Comparison of ENCODE assay signal across 8 cellular contexts in genomic region chr2:65040414-65041261, GRCh38. TPM values are rescaled to one million over a fixed set of nuclear protein-coding genes. Genes with fewer than 3 reads are reported as not detected.
DNase-seq lines count a peak whose midpoint lies in the region; ATAC-seq and TF ChIP-seq lines count a peak whose summit lies in the region.

No MANE protein-coding gene starts in this region.

- ATAC-seq in HG03095 (IDR thresholded peaks at IDR 0.05; ENCODE audit: unreplicated experiment), result peak; percentile 87
- peak; percentile 99 for ATAC-seq in activated B cell treated with CpG ODN at 0.5 μM for 24 hours (ENCODE audit: low read depth)

- peak overlapping the region; percentile 20 for H3K27ac Mint-ChIP-seq in activated B cell treated with CpG ODN at 0.5 μM for 24 hours

- intact Hi-C loops in activated B cell treated with CpG ODN at 0.5 μM for 24 hours (cut with micrococcal nuclease), result loop anchor here (1.0 to 2.0 kb wide), 7 partner anchors 9 to 532 kb away; partner anchors contain the start of gene SLC1A4

- no peaks in the 10 kb centered on the region for H3K27me3 Mint-ChIP-seq in activated B cell treated with CpG ODN at 0.5 μM for 24 hours

- POLR2A ChIA-PET in activated B cell treated with CpG ODN at 0.5 μM for 24 hours (lab: Charles Lee), result interaction anchor here (0.7 to 1.0 kb wide), 3 partner anchors 9 to 447 kb away, joined by 3 to 4 read pairs (median 4); no protein-coding TSS in a partner anchor

- H3K4me1 Mint-ChIP-seq in activated B cell treated with CpG ODN at 0.5 μM for 24 hours, result peaks cover 11% of the 10 kb centered on the region

- DNase-seq in NCI-H1436 (lab: John Stamatoyannopoulos, UW) (peak; percentile 67), NCI-H1436 treated with DMSO at 0.1 percent for 48 hours (lab: John Stamatoyannopoulos, UW) (no peak), NCI-H2227 (lab: John Stamatoyannopoulos, UW; ENCODE audit: unreplicated experiment) (peak; percentile 84), activated B cell treated with CpG ODN at 0.5 μM for 24 hours (peak; percentile 59), caudate nucleus (lab: John Stamatoyannopoulos, UW) (peak in 60 of 61 donors; percentile 8 to 91 (median 64)), kidney tubule cell (ENCODE audit: low spot score) (peak; percentile 79)
- DNase-seq in stimulated activated CD4-positive, alpha-beta T cell treated with anti-CD3 and anti-CD28 coated beads, Interleukin-1b, Interleukin-23, amount 100 ng/mL, for 48 hours, result peak; percentile 74

- H3K9me3 Mint-ChIP-seq in activated B cell treated with CpG ODN at 0.5 μM for 24 hours, result peaks cover 11% of the 10 kb centered on the region

- no peak overlapping the region for H3K27ac ChIP-seq in caudate nucleus (ENCODE audit: low read depth, low read length)

- CTCF ChIA-PET in activated B cell treated with CpG ODN at 0.5 μM for 24 hours (lab: Charles Lee), result interaction anchor here (0.7 to 14.3 kb wide), 9 partner anchors 9 to 715 kb away, joined by 3 to 186 read pairs (median 4); no protein-coding TSS in a partner anchor

- peak; percentile 55 for TF ChIP-seq CTCF in activated B cell treated with CpG ODN at 0.5 μM for 24 hours (IDR thresholded peaks at IDR 0.05)

- no peak overlapping the region for H3K4me3 Mint-ChIP-seq in activated B cell treated with CpG ODN at 0.5 μM for 24 hours

- H3K36me3 Mint-ChIP-seq in activated B cell treated with CpG ODN at 0.5 μM for 24 hours (ENCODE audit: low read depth), result peaks cover 60% of the 10 kb centered on the region

RNA-seq across cellular contexts. Expression of gene CEP68, which starts 15.6 kb away (rescaled TPM):
- 16.6 and 17.9 TPM in 2 replicates for total RNA-seq in activated B cell treated with CpG ODN at 0.5 μM for 24 hours

RNA-seq across cellular contexts. Expression of gene SLC1A4, which starts 51.4 kb away (rescaled TPM):
- 32.1 and 35.4 TPM in 2 replicates for total RNA-seq in activated B cell treated with CpG ODN at 0.5 μM for 24 hours
